ENCODE assay signal across 15 cellular contexts in the genomic region with DNA sequence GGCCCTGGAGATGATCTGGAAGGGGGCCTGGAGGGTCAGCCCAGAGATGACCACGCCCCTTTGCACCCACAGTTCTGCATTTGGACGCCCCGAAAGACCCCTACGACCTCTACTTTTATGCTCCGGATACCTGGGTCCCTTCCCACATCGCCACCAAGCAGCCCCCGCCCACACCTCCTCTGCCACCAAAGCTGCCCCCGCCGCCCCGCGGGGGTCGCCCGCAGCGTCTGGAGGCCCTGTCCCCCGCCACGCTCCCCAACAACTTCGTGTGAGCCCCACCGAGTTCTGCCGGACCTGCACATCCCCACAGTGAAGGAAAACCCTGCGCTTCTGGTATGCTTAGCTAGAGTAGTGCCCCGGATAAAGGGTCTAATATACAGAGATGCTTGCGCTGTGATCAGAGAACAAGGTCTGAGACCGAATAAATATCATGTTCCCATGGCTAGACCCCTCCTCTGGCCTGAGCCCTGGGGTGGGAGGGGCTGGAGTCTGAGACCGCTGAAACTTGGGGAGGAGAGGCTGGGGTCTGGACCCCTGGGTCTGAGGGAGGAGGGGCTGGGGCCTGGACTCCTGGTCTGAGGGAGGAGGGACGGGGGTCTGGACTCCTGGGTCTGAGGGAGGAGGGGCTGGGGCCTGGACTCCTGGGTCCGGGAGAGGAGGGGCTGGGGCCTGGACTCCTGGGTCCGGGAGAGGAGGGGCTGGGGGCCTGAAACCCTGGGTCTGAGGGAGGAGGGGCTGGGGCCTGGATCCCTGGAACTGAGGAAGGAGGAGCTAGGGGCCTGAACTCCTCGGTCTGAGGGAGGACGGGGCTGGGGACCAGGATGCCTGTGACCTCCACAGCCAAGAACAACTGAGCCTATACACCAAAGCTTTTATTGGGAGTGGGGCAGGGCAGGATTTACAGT. TPM values are rescaled to one million over a fixed set of nuclear protein-coding genes. Genes with fewer than 3 reads are reported as not detected.
DNase-seq lines count a peak whose midpoint lies in the region; ATAC-seq and TF ChIP-seq lines count a peak whose summit lies in the region.
"Had no signal": no experiment of that assay in that cellular context is flagged by ENCODE, and none has a peak within 500 bp of the region (broad histone marks: within the 10 kb centered on the region; RNA-seq: fewer than 3 reads in every experiment).

No MANE protein-coding gene starts in this region.

- no peaks in the 10 kb centered on the region for H3K36me3 ChIP-seq in prostate gland
- H3K36me3 ChIP-seq: BE2C had no signal

- no peaks in the 10 kb centered on the region for H3K4me1 ChIP-seq in prostate gland (replicated peaks)
- H3K4me1 ChIP-seq: BE2C had no signal

- DNase-seq in left ventricle myocardium superior = peak; percentile 13
- no peak for DNase-seq in cardiac septum (ENCODE audit: low spot score)
- no peak for DNase-seq in WTC11 (ENCODE audit: low spot score)
- no peak for DNase-seq in immature natural killer cell
- DNase-seq in stimulated activated naive B cell treated with anti-CD40 and anti-IgM and Interleukin-4, amounts not matched to agents 10 μg/mL and 1 μg/mL and 100 μg/mL, for 72 hours = no peak
- no peak for DNase-seq in activated CD8-positive, alpha-beta T cell treated with anti-CD3 and anti-CD28 coated beads for 36 hours
- DNase-seq in prostate gland (ENCODE audit: low spot score) = no peak
- DNase-seq in HUDEP-2 (lab: John Stamatoyannopoulos, UW; ENCODE audit: unreplicated experiment in 76 of 76) = no peak
- DNase-seq: cortex of kidney, NCI-H524 treated with DMSO at 0.1 percent for 48 hours had no signal

- H3K9me3 Mint-ChIP-seq in WTC11 (0 out of 2 replicates have a peak, but pooled peaks cover 4% of the 10 kb centered on the region), immature natural killer cell (peaks cover 0 to 3% (median 0%) of the 10 kb centered on the region in 6 donors)
- H3K9me3 Mint-ChIP-seq in stimulated activated naive B cell treated with anti-CD40 and anti-IgM and Interleukin-4, amounts not matched to agents 10 μg/mL and 1 μg/mL and 100 μg/mL, for 72 hours = peaks cover 0 to 3% of the 10 kb centered on the region in 2 donors
- no peaks in the 10 kb centered on the region for H3K9me3 Mint-ChIP-seq in activated CD8-positive, alpha-beta T cell treated with anti-CD3 and anti-CD28 coated beads for 36 hours

- H3K27me3 ChIP-seq in prostate gland (replicated peaks; ENCODE audit: insufficient read depth) = peaks cover 58% of the 10 kb centered on the region

- H3K4me3 Mint-ChIP-seq in WTC11 (peak overlapping the region; percentile 84), immature natural killer cell (peak overlapping the region in 3 of 5 donors; percentile 27 to 67 (median 53))
- H3K4me3 Mint-ChIP-seq in stimulated activated naive B cell treated with anti-CD40 and anti-IgM and Interleukin-4, amounts not matched to agents 10 μg/mL and 1 μg/mL and 100 μg/mL, for 72 hours = peak overlapping the region; percentile 53 to 66
- no peak overlapping the region for H3K4me3 Mint-ChIP-seq in activated CD8-positive, alpha-beta T cell treated with anti-CD3 and anti-CD28 coated beads for 36 hours

- intact Hi-C loops in left ventricle myocardium superior (cut with micrococcal nuclease) (no loop called here), cardiac septum (cut with DNase I) (no loop called here), prostate gland (cut with DNase I) (no loop called here)
- intact Hi-C loops in activated CD8-positive, alpha-beta T cell treated with anti-CD3 and anti-CD28 coated beads for 36 hours (cut with micrococcal nuclease) = loop anchor here (5.0 kb wide), 1 partner anchor 36 kb away; no protein-coding TSS in a partner anchor

- ATAC-seq in left ventricle myocardium superior = no peak
- ATAC-seq in WTC11 = no peak
- ATAC-seq in stimulated activated naive B cell treated with anti-CD40 and anti-IgM and Interleukin-4, amounts not matched to agents 10 μg/mL and 1 μg/mL and 100 μg/mL, for 72 hours (replicated peaks) = no peak
- no peak for ATAC-seq in activated CD8-positive, alpha-beta T cell treated with anti-CD3 and anti-CD28 coated beads for 36 hours

- no peak overlapping the region for H3K4me3 ChIP-seq in prostate gland

- 0 out of 2 replicates have a peak overlapping the region, but pooled peaks have one; percentile 67 for H3K27ac Mint-ChIP-seq in WTC11
- no peak overlapping the region for H3K27ac Mint-ChIP-seq in immature natural killer cell
- H3K27ac Mint-ChIP-seq in stimulated activated naive B cell treated with anti-CD40 and anti-IgM and Interleukin-4, amounts not matched to agents 10 μg/mL and 1 μg/mL and 100 μg/mL, for 72 hours = no peak overlapping the region
- no peak overlapping the region for H3K27ac Mint-ChIP-seq in activated CD8-positive, alpha-beta T cell treated with anti-CD3 and anti-CD28 coated beads for 36 hours

- H3K36me3 Mint-ChIP-seq in WTC11 (peaks cover 3% of the 10 kb centered on the region; the same call in 1 of the 2 replicates), immature natural killer cell (peaks cover 0 to under 1% (median under 1%) of the 10 kb centered on the region in 3 donors)
- H3K36me3 Mint-ChIP-seq in stimulated activated naive B cell treated with anti-CD40 and anti-IgM and Interleukin-4, amounts not matched to agents 10 μg/mL and 1 μg/mL and 100 μg/mL, for 72 hours = peaks cover 2 to 4% of the 10 kb centered on the region in 2 donors
- no peaks in the 10 kb centered on the region for H3K36me3 Mint-ChIP-seq in activated CD8-positive, alpha-beta T cell treated with anti-CD3 and anti-CD28 coated beads for 36 hours (ENCODE audit: low read depth)

- CTCF ChIA-PET in WTC11 (lab: Charles Lee) = interaction anchor here (0.6 to 4.5 kb wide), 9 partner anchors 7 to 127 kb away, joined by 3 to 34 read pairs (median 4); a partner anchor contains a TSS
- CTCF ChIA-PET in activated CD8-positive, alpha-beta T cell treated with anti-CD3 and anti-CD28 coated beads for 36 hours (lab: Charles Lee) = interaction anchor here (1.2 to 2.4 kb wide), 4 partner anchors 8 to 101 kb away, joined by 3 to 6 read pairs (median 4); no protein-coding TSS in a partner anchor

- no peak overlapping the region for H3K27ac ChIP-seq in prostate gland

- WGBS in prostate gland = 18% methylated on average over 29 of the region's 29 CpGs

- TF ChIP-seq CTCF in WTC11 (IDR thresholded peaks at IDR 0.05) (no peak), prostate gland (IDR thresholded peaks at IDR 0.05) (no peak)
- no peak for TF ChIP-seq CTCF in activated CD8-positive, alpha-beta T cell treated with anti-CD3 and anti-CD28 coated beads for 36 hours (IDR thresholded peaks at IDR 0.05)

- H3K4me1 Mint-ChIP-seq in WTC11 = peaks cover 67% of the 10 kb centered on the region
- H3K4me1 Mint-ChIP-seq in immature natural killer cell = peaks cover 28% of the 10 kb centered on the region in 2 donors
- peaks cover 53 to 75% of the 10 kb centered on the region in 2 donors for H3K4me1 Mint-ChIP-seq in stimulated activated naive B cell treated with anti-CD40 and anti-IgM and Interleukin-4, amounts not matched to agents 10 μg/mL and 1 μg/mL and 100 μg/mL, for 72 hours
- H3K4me1 Mint-ChIP-seq in activated CD8-positive, alpha-beta T cell treated with anti-CD3 and anti-CD28 coated beads for 36 hours (ENCODE audit: low read depth) = peaks cover 39% of the 10 kb centered on the region

- no peak for TF ChIP-seq POLR2A in prostate gland (IDR thresholded peaks at IDR 0.05)

- H3K27me3 Mint-ChIP-seq in WTC11 (ENCODE audit: low read depth) = peaks cover 98% of the 10 kb centered on the region
- H3K27me3 Mint-ChIP-seq in immature natural killer cell (ENCODE audit: low read depth in 3 of 3) = peaks cover 44 to 54% (median 47%) of the 10 kb centered on the region in 3 donors
- peaks cover 91 to 99% of the 10 kb centered on the region in 2 donors for H3K27me3 Mint-ChIP-seq in stimulated activated naive B cell treated with anti-CD40 and anti-IgM and Interleukin-4, amounts not matched to agents 10 μg/mL and 1 μg/mL and 100 μg/mL, for 72 hours
- peaks cover 81% of the 10 kb centered on the region for H3K27me3 Mint-ChIP-seq in activated CD8-positive, alpha-beta T cell treated with anti-CD3 and anti-CD28 coated beads for 36 hours

- no peaks in the 10 kb centered on the region for H3K9me3 ChIP-seq in prostate gland
- H3K9me3 ChIP-seq: BE2C had no signal

- POLR2A ChIA-PET in WTC11 (lab: Charles Lee) = interaction anchor here (0.6 kb wide), 1 partner anchor 25 kb away, joined by 3 read pairs; no protein-coding TSS in a partner anchor
- POLR2A ChIA-PET in activated CD8-positive, alpha-beta T cell treated with anti-CD3 and anti-CD28 coated beads for 36 hours (lab: Charles Lee) = interaction anchor here (1.0 to 1.9 kb wide), 4 partner anchors 12 to 96 kb away, joined by 3 to 7 read pairs (median 4); no protein-coding TSS in a partner anchor

RNA-seq across cellular contexts. Expression of a gene that starts 3.6 kb away (rescaled TPM):
- total RNA-seq in left ventricle myocardium superior (not detected), cardiac septum (not detected), WTC11 (2021) (0.85 to 1.4 TPM (median 0.87 TPM) in 3 replicates), prostate gland (not detected)
- not detected for polyA plus RNA-seq in immature natural killer cell
- total RNA-seq in activated CD8-positive, alpha-beta T cell treated with anti-CD3 and anti-CD28 coated beads for 36 hours = not detected
- total RNA-seq: Daoy, liver, posterior vena cava had no signal
- polyA plus RNA-seq: adipose tissue, liver had no signal

RNA-seq across cellular contexts. Expression of a gene that starts 5.6 kb away (rescaled TPM):
- total RNA-seq in left ventricle myocardium superior (not detected), cardiac septum (not detected), WTC11 (2021) (1.0 to 1.7 TPM (median 1.5 TPM) in 3 replicates), prostate gland (not detected)
- not detected for polyA plus RNA-seq in immature natural killer cell
- not detected for total RNA-seq in activated CD8-positive, alpha-beta T cell treated with anti-CD3 and anti-CD28 coated beads for 36 hours
- total RNA-seq: Daoy, liver, posterior vena cava had no signal
- polyA plus RNA-seq: adipose tissue, liver had no signal

RNA-seq across cellular contexts. Expression of a gene that starts 12.5 kb away (rescaled TPM):
- total RNA-seq in left ventricle myocardium superior (1.4 TPM), cardiac septum (1.6 TPM), WTC11 (2021) (1.6 to 2.8 TPM (median 2.1 TPM) in 3 replicates), prostate gland (under 1 TPM; 0.09 to 0.40 TPM)
- polyA plus RNA-seq in immature natural killer cell = not detected
- total RNA-seq in activated CD8-positive, alpha-beta T cell treated with anti-CD3 and anti-CD28 coated beads for 36 hours = under 1 TPM in 1 of 2 experiments, not detected in 1; 0.23 TPM
- total RNA-seq: Daoy had no signal

RNA-seq across cellular contexts. Expression of a gene that starts 22.8 kb away (rescaled TPM):
- 29.6 TPM for total RNA-seq in left ventricle myocardium superior
- total RNA-seq in cardiac septum = 24.2 TPM
- 153 to 170 TPM (median 156 TPM) in 3 replicates for total RNA-seq in WTC11 (2021)
- polyA plus RNA-seq in immature natural killer cell = 10 to 100 TPM; 91.4 to 97.6 (median 93.3) TPM
- total RNA-seq in activated CD8-positive, alpha-beta T cell treated with anti-CD3 and anti-CD28 coated beads for 36 hours = 100 to 1,000 TPM; 124 to 126 TPM
- 100 to 1,000 TPM in 1 of 2 donors, 10 to 100 TPM in 1; 93.0 to 123 TPM for total RNA-seq in prostate gland

RNA-seq across cellular contexts. Expression of a gene that starts 24.2 kb away (rescaled TPM):
- total RNA-seq in left ventricle myocardium superior = 11.5 TPM
- total RNA-seq in cardiac septum = 7.7 TPM
- total RNA-seq in WTC11 (2021) = 44.3 to 53.6 TPM (median 52.6 TPM) in 3 replicates
- polyA plus RNA-seq in immature natural killer cell = 10 to 100 TPM; 37.2 to 57.0 (median 42.4) TPM
- total RNA-seq in activated CD8-positive, alpha-beta T cell treated with anti-CD3 and anti-CD28 coated beads for 36 hours = 10 to 100 TPM; 24.6 to 24.8 TPM
- 10 to 100 TPM; 24.3 to 42.0 TPM for total RNA-seq in prostate gland
